8 cellular contexts compared by ENCODE assay signal in genomic region chr1:100455478-100456072, GRCh38.
DNase-seq lines count a peak whose midpoint lies in the region; ATAC-seq, FAIRE-seq and TF ChIP-seq lines count a peak whose summit lies in the region.

No MANE protein-coding gene starts in this region.

- H3K27me3 ChIP-seq in pancreas = no peaks in the 10 kb centered on the region

- peak; percentile 35 for TF ChIP-seq CTCF in cardiac fibroblast (IDR thresholded peaks at IDR 0.05; ENCODE audit: low read depth, low read length)
- peak in 3 of 4 donors; percentile 8 to 44 (median 26) for TF ChIP-seq CTCF in pancreas (IDR thresholded peaks at IDR 0.05)
- TF ChIP-seq CTCF in mucosa of descending colon (IDR thresholded peaks at IDR 0.05) = no peak

- H3K36me3 ChIP-seq in pancreas (no peaks in the 10 kb centered on the region), mucosa of descending colon (ENCODE audit: low read depth) (no peaks in the 10 kb centered on the region)

- FAIRE-seq in pancreas (lab: Jason Lieb, UNC) = peak; percentile 96

- DNase-seq in NCI-H1092 treated with DMSO at 0.1 percent for 48 hours (lab: John Stamatoyannopoulos, UW) (peak; percentile 4), NCI-H1092 (lab: John Stamatoyannopoulos, UW) (no peak), NCI-H146 (lab: John Stamatoyannopoulos, UW) (peak; percentile 5), cardiac fibroblast (ENCODE audit: low read depth in 2 of 2) (peak; percentile 23 to 25), pancreas (no peak), mucosa of descending colon (no peak), cortex of kidney (lab: John Stamatoyannopoulos, UW) (no peak)
- DNase-seq in activated CD8-positive, alpha-beta memory T cell treated with anti-CD3 and anti-CD28 coated beads, Interleukin-2, amount 50 U/mL, for 48 hours = no peak

- H3K4me1 ChIP-seq in pancreas (peaks cover 0 to 11% (median 8%) of the 10 kb centered on the region in 3 donors), mucosa of descending colon (ENCODE audit: low read depth) (peaks cover 5% of the 10 kb centered on the region)

- intact Hi-C loops in pancreas (cut with DNase I) = loop anchor here in 1 of 3 donors (5.0 kb wide), 1 partner anchor 412 kb away; no protein-coding TSS in a partner anchor
- intact Hi-C loops in mucosa of descending colon (cut with DNase I, micrococcal nuclease) = loop anchor here in 1 of 2 donors (5.0 to 10.0 kb wide), 2 partner anchors 412 to 651 kb away; no protein-coding TSS in a partner anchor

- ATAC-seq in pancreas (no peak), mucosa of descending colon (no peak)

- H3K4me3 ChIP-seq in cardiac fibroblast (replicated peaks in 1 of 2; ENCODE audit: low read depth in 2 of 2, low read length in 2 of 2) (no peak overlapping the region), pancreas (no peak overlapping the region), mucosa of descending colon (no peak overlapping the region)

- no peak overlapping the region for H3K27ac ChIP-seq in pancreas

- no peaks in the 10 kb centered on the region for H3K9me3 ChIP-seq in pancreas
- no peaks in the 10 kb centered on the region for H3K9me3 ChIP-seq in mucosa of descending colon

Comparison
In these comparisons a context has a peak if more than half of its experiments do, and no peak if none do; other contexts are left out.
1. DNase-seq: peak in NCI-H1092 treated with DMSO at 0.1 percent for 48 hours (single experiment), NCI-H146 (single experiment) and cardiac fibroblast (2 of 2); none in NCI-H1092 (single experiment), pancreas (0 of 6), mucosa of descending colon (0 of 3), cortex of kidney (single experiment) and activated CD8-positive, alpha-beta memory T cell treated with anti-CD3 and anti-CD28 coated beads, Interleukin-2, amount 50 U/mL, for 48 hours (single experiment).